In the genomic region with DNA sequence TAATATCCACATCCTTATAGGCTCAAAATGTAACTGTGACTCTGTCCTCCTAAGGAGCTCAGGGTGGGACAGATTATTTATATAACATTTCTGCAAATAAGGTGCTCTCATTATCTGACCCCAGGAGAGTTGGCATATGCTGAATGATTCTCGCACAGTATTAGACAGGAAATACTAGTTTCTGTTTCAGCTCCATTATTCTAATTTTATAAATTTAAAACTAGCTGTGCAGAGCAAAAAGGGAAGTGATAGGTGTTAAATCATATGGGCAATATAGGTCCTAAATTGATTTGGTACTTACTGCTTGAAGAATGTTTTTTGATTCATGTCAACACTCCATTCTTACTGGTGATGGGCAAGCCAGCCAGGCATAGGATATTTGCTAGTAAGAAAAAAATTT, we compare ENCODE assay signal across 11 cellular contexts.
DNase-seq lines count a peak whose midpoint lies in the region; ATAC-seq lines count a peak whose summit lies in the region.
"Had no signal": no experiment of that assay in that cellular context is flagged by ENCODE, and none has a peak within 500 bp of the region (broad histone marks: within the 10 kb centered on the region; RNA-seq: fewer than 3 reads in every experiment).

No MANE protein-coding gene starts in this region.

- no peak for DNase-seq in NCI-H748 (lab: John Stamatoyannopoulos, UW; ENCODE audit: unreplicated experiment)
- no peak for DNase-seq in activated CD4-positive, alpha-beta T cell treated with anti-CD3 and anti-CD28 coated beads for 48 hours
- DNase-seq in NCI-H1092 treated with DMSO at 0.1 percent for 48 hours (lab: John Stamatoyannopoulos, UW): no peak
- DNase-seq in substantia nigra (lab: John Stamatoyannopoulos, UW): no peak
- DNase-seq: activated CD8-positive, alpha-beta memory T cell treated with anti-CD3 and anti-CD28 coated beads, Interleukin-2, amount 50 U/mL, for 48 hours; amygdala; gastrocnemius medialis had no signal

- peak; percentile 53 for ATAC-seq in GM18508 (IDR thresholded peaks at IDR 0.05; ENCODE audit: insufficient read depth, unreplicated experiment)
- ATAC-seq in GM21367 (IDR thresholded peaks at IDR 0.05; ENCODE audit: unreplicated experiment): peak; percentile 63
- peak; percentile 80 for ATAC-seq in HG02938 (IDR thresholded peaks at IDR 0.05; ENCODE audit: unreplicated experiment)
- peak; percentile 49 for ATAC-seq in HG03571 (IDR thresholded peaks at IDR 0.05; ENCODE audit: unreplicated experiment)
- ATAC-seq: gastrocnemius medialis had no signal

- H3K27ac ChIP-seq in substantia nigra (ENCODE audit: low read depth, low read length, poor library complexity, severe bottlenecking): no peak overlapping the region
- H3K27ac ChIP-seq: gastrocnemius medialis had no signal
